ENCODE assay signal across 14 cellular contexts in the genomic region with DNA sequence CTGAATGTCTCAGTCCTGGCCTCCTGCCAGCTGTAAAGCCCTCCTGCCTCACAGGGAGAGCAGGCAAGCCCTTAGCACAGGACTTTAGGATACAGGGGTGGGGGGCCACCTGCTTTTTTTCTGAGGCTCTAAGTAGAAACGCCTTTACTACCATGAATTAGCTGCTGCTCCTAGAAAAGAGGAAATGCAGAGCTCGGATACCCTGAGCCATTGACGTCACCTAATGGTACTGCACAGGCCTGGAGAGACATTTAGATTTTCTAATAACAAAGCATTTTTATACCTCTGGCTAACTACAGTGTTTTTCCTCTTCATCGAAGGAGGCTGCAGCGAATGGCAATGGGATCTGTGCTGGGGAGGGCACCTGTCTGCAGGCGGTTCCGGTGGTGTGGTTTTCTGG.
"Had no signal": no experiment of that assay in that cellular context is flagged by ENCODE, and none has a peak within 500 bp of the region (broad histone marks: within the 10 kb centered on the region; RNA-seq: fewer than 3 reads in every experiment).

No MANE protein-coding gene starts in this region.

- H3K27ac ChIP-seq: adrenal gland, coronary artery, epithelial cell of prostate, gastroesophageal sphincter, hepatocyte, ovary, upper lobe of left lung had no signal

- DNase-seq: activated CD4-positive, alpha-beta T cell treated with anti-CD3 and anti-CD28 coated beads for 48 hours; activated naive CD4-positive, alpha-beta T cell treated with Interleukin-2 at 50 U/mL for 16 hours; adrenal gland; central memory CD4-positive, alpha-beta T cell; effector memory CD4-positive, alpha-beta T cell; left ventricle myocardium superior; ovary; stimulated activated CD4-positive, alpha-beta T cell treated with anti-CD3 and anti-CD28 coated beads, Interleukin-2, amount 100 ng/mL, for 48 hours; stimulated activated naive CD4-positive, alpha-beta T cell treated with Interleukin-2 at 50 U/mL for 16 hours; upper lobe of left lung had no signal

- H3K9me3 ChIP-seq: adrenal gland, gastroesophageal sphincter, ovary, upper lobe of left lung had no signal

- ATAC-seq: gastroesophageal sphincter, left ventricle myocardium superior had no signal

- H3K27me3 ChIP-seq: adrenal gland, gastroesophageal sphincter, hepatocyte, ovary, upper lobe of left lung had no signal

- H3K36me3 ChIP-seq: adrenal gland, gastroesophageal sphincter, ovary, upper lobe of left lung had no signal

- H3K4me3 ChIP-seq: adrenal gland, coronary artery, gastroesophageal sphincter, hepatocyte, ovary, upper lobe of left lung had no signal

- H3K4me1 ChIP-seq: adrenal gland, gastroesophageal sphincter, upper lobe of left lung had no signal
